ENCODE assay signal across 27 cellular contexts in the genomic region with DNA sequence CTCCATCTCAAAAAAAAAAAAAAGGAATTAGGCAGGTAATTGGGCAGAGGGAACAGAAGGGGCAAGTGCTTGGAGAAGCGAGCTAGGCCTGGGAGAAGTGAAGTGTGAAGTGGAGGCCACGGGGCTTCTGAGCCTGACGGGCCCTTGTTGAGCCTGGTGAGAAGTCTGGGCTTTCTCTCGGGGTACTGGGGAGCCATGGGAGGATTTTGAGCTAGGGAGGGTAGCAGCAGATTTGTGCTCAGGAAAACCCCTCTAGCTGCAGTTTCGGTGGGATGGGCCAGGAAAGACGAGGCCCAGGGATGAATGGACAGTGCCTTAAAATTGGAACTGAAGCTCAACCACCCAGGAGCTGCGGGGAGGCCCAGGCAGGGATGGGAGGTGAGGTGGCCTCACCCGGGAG. TPM values are rescaled to one million over a fixed set of nuclear protein-coding genes. Genes with fewer than 3 reads are reported as not detected.
DNase-seq lines count a peak whose midpoint lies in the region; ATAC-seq and TF ChIP-seq lines count a peak whose summit lies in the region.
"Had no signal": no experiment of that assay in that cellular context is flagged by ENCODE, and none has a peak within 500 bp of the region (broad histone marks: within the 10 kb centered on the region; RNA-seq: fewer than 3 reads in every experiment).

No MANE protein-coding gene starts in this region.

- 89% methylated on average over 7 of the region's 8 CpGs; no CpG with 5 or more reads in 1 of the 2 experiments for whole genome bisulfite sequencing in IMR-90 (ENCODE audit: extremely low coverage in 2 of 2, insufficient read length in 1 of 2), 2 experiments

- no peak overlapping the region for H3K23ac ChIP-seq in IMR-90 (ENCODE audit: low read depth, low read length)

- no peak overlapping the region for H4K5ac ChIP-seq in IMR-90 (ENCODE audit: low read depth, low read length)

- intact Hi-C loops in IMR-90 (cut with micrococcal nuclease), result no loop called here
- intact Hi-C loops in ascending aorta (cut with DNase I), result no loop called here
- intact Hi-C loops in posterior vena cava (cut with DNase I), result no loop called here

- H3K14ac ChIP-seq in IMR-90 (replicated peaks; ENCODE audit: low read depth, low read length), result no peak overlapping the region

- no peak overlapping the region for H2AFZ ChIP-seq in IMR-90 (replicated peaks; ENCODE audit: low read length, poor library complexity)

- H3K4me1 ChIP-seq in BLaER1 (peaks cover 78% of the 10 kb centered on the region), IMR-90 (ENCODE audit: control insufficient read depth, insufficient read depth, low read length) (no peaks in the 10 kb centered on the region), ascending aorta (no peaks in the 10 kb centered on the region)
- H3K4me1 ChIP-seq: SJSA1 had no signal

- no peak overlapping the region for H2AK5ac ChIP-seq in IMR-90 (ENCODE audit: low read depth, low read length)

- H3K4me2 ChIP-seq in BLaER1, result peak overlapping the region; percentile 80
- no peak overlapping the region for H3K4me2 ChIP-seq in IMR-90 (ENCODE audit: low read depth, low read length)

- H2BK120ac ChIP-seq in IMR-90 (ENCODE audit: low read depth, low read length), result no peak overlapping the region

- H3K27ac ChIP-seq in BLaER1 (peak overlapping the region; percentile 79), IMR-90 (ENCODE audit: insufficient read depth, low read length) (no peak overlapping the region), ascending aorta (no peak overlapping the region)
- H3K27ac ChIP-seq: SJSA1 had no signal

- H3K4me3 ChIP-seq in BLaER1, result no peak overlapping the region
- H3K4me3 ChIP-seq in IMR-90 (ENCODE audit: insufficient read depth, low read depth, low read length), result no peak overlapping the region
- H3K4me3 ChIP-seq in ascending aorta, result no peak overlapping the region
- H3K4me3 ChIP-seq: SJSA1 had no signal

- peaks cover 6% of the 10 kb centered on the region for H4K20me1 ChIP-seq in BLaER1
- H4K20me1 ChIP-seq in IMR-90 (ENCODE audit: insufficient read depth, low read length), result no peaks in the 10 kb centered on the region

- no TSS peak for BruUV-seq in IMR-90 (replicated peaks; lab: Mats Ljungman, UMichigan)

- no peak overlapping the region for H4K8ac ChIP-seq in IMR-90 (ENCODE audit: low read depth in 2 of 2, low read length in 2 of 2)

- H3K9me3 Mint-ChIP-seq in activated naive CD8-positive, alpha-beta T cell treated with anti-CD3 and anti-CD28 coated beads, Interleukin-2, amount 10 ng/mL, durations not matched to agents 7 days and 5 days, result no peaks in the 10 kb centered on the region
- no peaks in the 10 kb centered on the region for H3K9me3 Mint-ChIP-seq in activated naive CD8-positive, alpha-beta T cell treated with anti-CD3 and anti-CD28 coated beads for 36 hours
- no peaks in the 10 kb centered on the region for H3K9me3 Mint-ChIP-seq in memory B cell
- H3K9me3 Mint-ChIP-seq: CD8-positive, alpha-beta memory T cell had no signal

- H3K36me3 ChIP-seq in BLaER1, result peaks cover 69% of the 10 kb centered on the region
- peaks cover 50% of the 10 kb centered on the region for H3K36me3 ChIP-seq in IMR-90 (ENCODE audit: control insufficient read depth, insufficient read depth, low read length)
- H3K36me3 ChIP-seq in ascending aorta, result peaks cover 57 to 77% of the 10 kb centered on the region in 2 donors

- H2AK9ac ChIP-seq in IMR-90 (replicated peaks; ENCODE audit: low read depth, low read length, poor library complexity), result peak overlapping the region; percentile 7

- POLR2A ChIA-PET in activated naive CD8-positive, alpha-beta T cell treated with anti-CD3 and anti-CD28 coated beads, Interleukin-2, amount 10 ng/mL, durations not matched to agents 7 days and 5 days (lab: Charles Lee), result interaction anchor here (0.7 to 1.1 kb wide), 2 partner anchors 45 to 55 kb away, joined by 3 to 4 read pairs; no protein-coding TSS in a partner anchor
- POLR2A ChIA-PET in IMR-90 (lab: Charles Lee; ENCODE audit: unreplicated experiment), result no interaction called here

- DNase-seq in activated naive CD8-positive, alpha-beta T cell treated with anti-CD3 and anti-CD28 coated beads, Interleukin-2, amount 10 ng/mL, durations not matched to agents 7 days and 5 days, result no peak
- DNase-seq in activated naive CD8-positive, alpha-beta T cell treated with anti-CD3 and anti-CD28 coated beads for 36 hours, result no peak
- DNase-seq in IMR-90, result no peak
- DNase-seq in memory B cell (ENCODE audit: low spot score in 2 of 2), result no peak
- no peak for DNase-seq in ascending aorta (ENCODE audit: low spot score in 2 of 2)
- no peak for DNase-seq in NCI-H2171 (lab: John Stamatoyannopoulos, UW)
- DNase-seq in posterior vena cava (ENCODE audit: low spot score), result no peak
- DNase-seq: CD8-positive, alpha-beta memory T cell; DMS 273 treated with DMSO at 0.1 percent for 48 hours; DMS79; EL; GF-D8; KG1; MM.1S; NCI-H1417; NCI-H1694 treated with DMSO at 0.1 percent for 48 hours; NCI-H2081 treated with DMSO at 0.1 percent for 48 hours; NCI-H2171 treated with DMSO at 0.1 percent for 48 hours; NCI-H345; NCI-H524 treated with DMSO at 0.1 percent for 48 hours; NCI-H82; NK-92 treated with Interleukin-12 subunit alpha and Interleukin-12 subunit beta, amount 100 ng/mL, for 24 hours; PC-3 had no signal

- no peak overlapping the region for H2BK15ac ChIP-seq in IMR-90 (ENCODE audit: low read depth, low read length)

- H2BK5ac ChIP-seq in IMR-90 (ENCODE audit: low read depth, low read length, poor library complexity, severe bottlenecking), result no peak overlapping the region

- no peak for TF ChIP-seq RAD21 in IMR-90 (IDR thresholded peaks at IDR 0.05; ENCODE audit: low read length)

- dilution Hi-C loops in IMR-90 (cut with HindIII; ENCODE audit: low sequenced_read_pairs, unreplicated experiment), result no loop called here

- H3K27me3 Mint-ChIP-seq in activated naive CD8-positive, alpha-beta T cell treated with anti-CD3 and anti-CD28 coated beads, Interleukin-2, amount 10 ng/mL, durations not matched to agents 7 days and 5 days, result no peaks in the 10 kb centered on the region
- no peaks in the 10 kb centered on the region for H3K27me3 Mint-ChIP-seq in activated naive CD8-positive, alpha-beta T cell treated with anti-CD3 and anti-CD28 coated beads for 36 hours
- no peaks in the 10 kb centered on the region for H3K27me3 Mint-ChIP-seq in memory B cell
- H3K27me3 Mint-ChIP-seq: CD8-positive, alpha-beta memory T cell had no signal

- H3K9ac ChIP-seq in BLaER1 (peak overlapping the region; percentile 61; the same call in 1 of the 2 replicates), IMR-90 (ENCODE audit: low read depth, low read length) (no peak overlapping the region)

- H3K36me3 Mint-ChIP-seq in activated naive CD8-positive, alpha-beta T cell treated with anti-CD3 and anti-CD28 coated beads, Interleukin-2, amount 10 ng/mL, durations not matched to agents 7 days and 5 days, result peaks cover 22% of the 10 kb centered on the region
- H3K36me3 Mint-ChIP-seq in activated naive CD8-positive, alpha-beta T cell treated with anti-CD3 and anti-CD28 coated beads for 36 hours, result peaks cover 32% of the 10 kb centered on the region
- peaks cover 20% of the 10 kb centered on the region for H3K36me3 Mint-ChIP-seq in memory B cell

- no peak overlapping the region for H2BK20ac ChIP-seq in IMR-90 (ENCODE audit: low read depth, low read length)

- no peak overlapping the region for H3K4me3 Mint-ChIP-seq in activated naive CD8-positive, alpha-beta T cell treated with anti-CD3 and anti-CD28 coated beads, Interleukin-2, amount 10 ng/mL, durations not matched to agents 7 days and 5 days
- H3K4me3 Mint-ChIP-seq in activated naive CD8-positive, alpha-beta T cell treated with anti-CD3 and anti-CD28 coated beads for 36 hours, result no peak overlapping the region
- H3K4me3 Mint-ChIP-seq in memory B cell, result no peak overlapping the region
- H3K4me3 Mint-ChIP-seq: CD14-positive monocyte; CD8-positive, alpha-beta memory T cell had no signal

- peaks cover 0 to 27% of the 10 kb centered on the region in 2 experiments; a peak in 2 of 4 replicates for H3K79me1 ChIP-seq in IMR-90 (ENCODE audit: low read depth in 1 of 2, low read length in 2 of 2)

- no peak for TF ChIP-seq POLR2A in IMR-90 (IDR thresholded peaks at IDR 0.05; ENCODE audit: low read depth, low read length)

- no peak for ATAC-seq in activated naive CD8-positive, alpha-beta T cell treated with anti-CD3 and anti-CD28 coated beads, Interleukin-2, amount 10 ng/mL, durations not matched to agents 7 days and 5 days (ENCODE audit: low read depth)
- ATAC-seq in IMR-90 (ENCODE audit: low read depth) (no peak), memory B cell (ENCODE audit: low read depth) (no peak)
- ATAC-seq: PC-3, Right ventricle myocardium inferior had no signal

- no peak overlapping the region for H3K18ac ChIP-seq in IMR-90 (ENCODE audit: low read depth, low read length)

- H3K27me3 ChIP-seq in BLaER1, result no peaks in the 10 kb centered on the region
- H3K27me3 ChIP-seq in IMR-90 (ENCODE audit: control insufficient read depth, insufficient read depth, low read length), result no peaks in the 10 kb centered on the region
- H3K27me3 ChIP-seq in ascending aorta, result no peaks in the 10 kb centered on the region
- H3K27me3 ChIP-seq: SJSA1 had no signal

- in situ Hi-C loops in IMR-90 (cut with MboI; ENCODE audit: low sequenced_read_pairs), result no loop called here

- H3K4ac ChIP-seq in IMR-90 (ENCODE audit: low read depth, low read length), result no peak overlapping the region

- H3K4me1 Mint-ChIP-seq in activated naive CD8-positive, alpha-beta T cell treated with anti-CD3 and anti-CD28 coated beads, Interleukin-2, amount 10 ng/mL, durations not matched to agents 7 days and 5 days, result peaks cover 14% of the 10 kb centered on the region
- H3K4me1 Mint-ChIP-seq in activated naive CD8-positive, alpha-beta T cell treated with anti-CD3 and anti-CD28 coated beads for 36 hours, result peaks cover 7% of the 10 kb centered on the region
- H3K4me1 Mint-ChIP-seq in memory B cell, result peaks cover 15% of the 10 kb centered on the region

- no peak for TF ChIP-seq CTCF in IMR-90 (conservative IDR thresholded peaks at IDR 0.05; ENCODE audit: low read depth, low read length)
- no peak for TF ChIP-seq CTCF in ascending aorta (IDR thresholded peaks at IDR 0.05)

- no peak overlapping the region for H4K91ac ChIP-seq in IMR-90 (ENCODE audit: insufficient read depth, low read depth, low read length)

- no peaks in the 10 kb centered on the region; the same call in 1 of the 2 replicates for H3K9me1 ChIP-seq in IMR-90 (ENCODE audit: insufficient read depth, low read length)

- H3K9me3 ChIP-seq in BLaER1 (no peaks in the 10 kb centered on the region), IMR-90 (ENCODE audit: control insufficient read depth, insufficient read depth, low read length) (no peaks in the 10 kb centered on the region), ascending aorta (no peaks in the 10 kb centered on the region)
- H3K9me3 ChIP-seq: SJSA1 had no signal

- no peak overlapping the region for H3K56ac ChIP-seq in IMR-90 (ENCODE audit: extremely low read depth, insufficient read depth, low read length)

- CTCF ChIA-PET in IMR-90 (lab: Yijun Ruan, JAX), result no interaction called here

- H3K27ac Mint-ChIP-seq in activated naive CD8-positive, alpha-beta T cell treated with anti-CD3 and anti-CD28 coated beads, Interleukin-2, amount 10 ng/mL, durations not matched to agents 7 days and 5 days, result peak overlapping the region; percentile 2
- H3K27ac Mint-ChIP-seq in activated naive CD8-positive, alpha-beta T cell treated with anti-CD3 and anti-CD28 coated beads for 36 hours, result no peak overlapping the region
- peak overlapping the region; percentile 64 for H3K27ac Mint-ChIP-seq in memory B cell

RNA-seq across cellular contexts. Expression of gene POLR1G, which starts 8.0 kb away (rescaled TPM):
- 1 to 10 TPM; 6.0 to 6.3 TPM for total RNA-seq in activated naive CD8-positive, alpha-beta T cell treated with anti-CD3 and anti-CD28 coated beads, Interleukin-2, amount 10 ng/mL, durations not matched to agents 7 days and 5 days
- 10 to 100 TPM; 27.0 to 27.1 TPM for total RNA-seq in activated naive CD8-positive, alpha-beta T cell treated with anti-CD3 and anti-CD28 coated beads for 36 hours
- total RNA-seq in IMR-90 (2012; rRNA removed), result 10.3 and 12.5 TPM in 2 replicates
- 8.0 and 8.8 TPM in 2 replicates for polyA plus RNA-seq in IMR-90 (2012; rRNA removed)
- polyA plus RNA-seq in IMR-90 (2012; cell fraction: cytosol; rRNA removed), result 3.3 and 3.9 TPM in 2 replicates
- 2.0 and 2.1 TPM in 2 replicates for polyA plus RNA-seq in IMR-90 (2012; cell fraction: nucleus; rRNA removed; ENCODE audit: low replicate concordance)
- total RNA-seq in ascending aorta, result 3.7 TPM
- total RNA-seq in posterior vena cava, result 1 to 10 TPM; 4.2 to 4.8 TPM

RNA-seq across cellular contexts. Expression of gene ERCC1, which starts 9.2 kb away (rescaled TPM):
- 10 to 100 TPM; 63.1 to 63.3 TPM for total RNA-seq in activated naive CD8-positive, alpha-beta T cell treated with anti-CD3 and anti-CD28 coated beads, Interleukin-2, amount 10 ng/mL, durations not matched to agents 7 days and 5 days
- 10 to 100 TPM; 50.0 to 53.2 TPM for total RNA-seq in activated naive CD8-positive, alpha-beta T cell treated with anti-CD3 and anti-CD28 coated beads for 36 hours
- total RNA-seq in IMR-90 (2012; rRNA removed) (76.9 and 84.2 TPM in 2 replicates), ascending aorta (142 TPM), posterior vena cava (10 to 100 TPM; 65.0 to 68.4 TPM)
- polyA plus RNA-seq in IMR-90 (2012; rRNA removed), result 132 and 153 TPM in 2 replicates
- polyA plus RNA-seq in IMR-90 (2012; cell fraction: cytosol; rRNA removed), result 113 and 118 TPM in 2 replicates
- polyA plus RNA-seq in IMR-90 (2012; cell fraction: nucleus; rRNA removed; ENCODE audit: low replicate concordance), result 152 and 183 TPM in 2 replicates

RNA-seq across cellular contexts. Expression of gene PPP1R13L, which starts 9.6 kb away (rescaled TPM):
- total RNA-seq in activated naive CD8-positive, alpha-beta T cell treated with anti-CD3 and anti-CD28 coated beads, Interleukin-2, amount 10 ng/mL, durations not matched to agents 7 days and 5 days, result 10 to 100 TPM; 20.2 to 25.7 TPM
- 1 to 10 TPM; 3.6 to 4.7 TPM for total RNA-seq in activated naive CD8-positive, alpha-beta T cell treated with anti-CD3 and anti-CD28 coated beads for 36 hours
- 0.56 and 3.0 TPM in 2 replicates for total RNA-seq in IMR-90 (2012; rRNA removed)
- 11.6 and 13.3 TPM in 2 replicates for polyA plus RNA-seq in IMR-90 (2012; rRNA removed)
- 11.6 and 19.4 TPM in 2 replicates for polyA plus RNA-seq in IMR-90 (2012; cell fraction: cytosol; rRNA removed)
- polyA plus RNA-seq in IMR-90 (2012; cell fraction: nucleus; rRNA removed; ENCODE audit: low replicate concordance), result 24.0 and 44.8 TPM in 2 replicates
- 27.8 TPM for total RNA-seq in ascending aorta
- 10 to 100 TPM; 20.1 to 31.2 TPM for total RNA-seq in posterior vena cava

RNA-seq across cellular contexts. Expression of gene ERCC2, which starts 44.1 kb away (rescaled TPM):
- 10 to 100 TPM; 20.0 to 28.2 TPM for total RNA-seq in activated naive CD8-positive, alpha-beta T cell treated with anti-CD3 and anti-CD28 coated beads, Interleukin-2, amount 10 ng/mL, durations not matched to agents 7 days and 5 days
- 10 to 100 TPM; 25.5 to 29.1 TPM for total RNA-seq in activated naive CD8-positive, alpha-beta T cell treated with anti-CD3 and anti-CD28 coated beads for 36 hours
- total RNA-seq in IMR-90 (2012; rRNA removed) (26.7 and 30.6 TPM in 2 replicates), ascending aorta (22.4 TPM), posterior vena cava (10 to 100 TPM; 13.6 to 14.1 TPM)
- 66.5 and 75.6 TPM in 2 replicates for polyA plus RNA-seq in IMR-90 (2012; rRNA removed)
- 51.6 and 67.4 TPM in 2 replicates for polyA plus RNA-seq in IMR-90 (2012; cell fraction: cytosol; rRNA removed)
- 119 and 274 TPM in 2 replicates for polyA plus RNA-seq in IMR-90 (2012; cell fraction: nucleus; rRNA removed; ENCODE audit: low replicate concordance)

RNA-seq across cellular contexts. Expression of gene FOSB, which starts 53.3 kb away (rescaled TPM):
- total RNA-seq in activated naive CD8-positive, alpha-beta T cell treated with anti-CD3 and anti-CD28 coated beads, Interleukin-2, amount 10 ng/mL, durations not matched to agents 7 days and 5 days, result 10 to 100 TPM; 68.7 to 69.4 TPM
- total RNA-seq in activated naive CD8-positive, alpha-beta T cell treated with anti-CD3 and anti-CD28 coated beads for 36 hours, result 10 to 100 TPM in 1 of 2 experiments, 1 to 10 TPM in 1; 9.7 to 10.5 TPM
- total RNA-seq in IMR-90 (2012; rRNA removed) (11.1 and 31.9 TPM in 2 replicates), ascending aorta (511 TPM), posterior vena cava (10 to 100 TPM; 33.2 to 73.0 TPM)
- 15.6 and 60.1 TPM in 2 replicates for polyA plus RNA-seq in IMR-90 (2012; rRNA removed)
- 52.4 and 90.3 TPM in 2 replicates for polyA plus RNA-seq in IMR-90 (2012; cell fraction: cytosol; rRNA removed)
- polyA plus RNA-seq in IMR-90 (2012; cell fraction: nucleus; rRNA removed; ENCODE audit: low replicate concordance), result 982 and 1,348 TPM in 2 replicates
